In genomic region chr20:49091762-49092161, GRCh38 we compare ENCODE assay signal across 28 cellular contexts.
"Had no signal": no experiment of that assay in that cellular context is flagged by ENCODE, and none has a peak within 500 bp of the region (broad histone marks: within the 10 kb centered on the region; RNA-seq: fewer than 3 reads in every experiment).

No MANE protein-coding gene starts in this region.

- H3K4me1 Mint-ChIP-seq: immature natural killer cell; mesothelial cell of epicardium; natural killer cell; nephron progenitor cell; stimulated activated memory B cell treated with anti-CD40 and anti-IgM and Interleukin-4, amounts not matched to agents 10 μg/mL and 1 μg/mL and 100 μg/mL, for 72 hours had no signal

- H3K4me3 Mint-ChIP-seq: immature natural killer cell; mesothelial cell of epicardium; naive B cell; natural killer cell; nephron progenitor cell; stimulated activated memory B cell treated with anti-CD40 and anti-IgM and Interleukin-4, amounts not matched to agents 10 μg/mL and 1 μg/mL and 100 μg/mL, for 72 hours had no signal

- DNase-seq: hippocampal formation; immature natural killer cell; left colon; left ventricle myocardium inferior; mesendoderm; naive B cell; natural killer cell; nephron progenitor cell; ovary; retina; right cardiac atrium; sigmoid colon; small intestine; spleen; stimulated activated CD4-positive, alpha-beta T cell treated with anti-CD3 and anti-CD28 coated beads, Interleukin-4, amount 100 ng/mL, for 24 hours; stimulated activated naive CD8-positive, alpha-beta T cell treated with anti-CD3 and anti-CD28 coated beads, Interleukin-15, Interleukin-2, amounts not matched to agents 100 U/mL and 50 U/mL, for 24 hours; stomach; testis; thyroid gland; transverse colon; upper lobe of left lung had no signal

- H3K4me3 ChIP-seq: left ventricle myocardium inferior, lung, ovary, prostate gland, sigmoid colon, spleen, stomach, testis, thyroid gland, transverse colon, upper lobe of left lung, vagina had no signal

- FAIRE-seq: islet of Langerhans, kidney, small intestine had no signal

- H3K4me1 ChIP-seq: left ventricle myocardium inferior, prostate gland, sigmoid colon, spleen, stomach, testis, thyroid gland, transverse colon, upper lobe of left lung, vagina had no signal

- H3K36me3 ChIP-seq: ovary had no signal

- H3K27ac ChIP-seq: left ventricle myocardium inferior, ovary, prostate gland, sigmoid colon, spleen, stomach, testis, thyroid gland, transverse colon, upper lobe of left lung, vagina had no signal

- H3K9me3 Mint-ChIP-seq: immature natural killer cell; mesothelial cell of epicardium; naive B cell; natural killer cell; nephron progenitor cell; stimulated activated memory B cell treated with anti-CD40 and anti-IgM and Interleukin-4, amounts not matched to agents 10 μg/mL and 1 μg/mL and 100 μg/mL, for 72 hours had no signal

- H3K27me3 Mint-ChIP-seq: naive B cell; stimulated activated memory B cell treated with anti-CD40 and anti-IgM and Interleukin-4, amounts not matched to agents 10 μg/mL and 1 μg/mL and 100 μg/mL, for 72 hours had no signal

- H3K27me3 ChIP-seq: ovary, sigmoid colon, spleen, stomach, testis, thyroid gland, transverse colon, upper lobe of left lung, vagina had no signal

- H3K9me3 ChIP-seq: left ventricle myocardium inferior, ovary, prostate gland, sigmoid colon, spleen, stomach, testis, thyroid gland, transverse colon, upper lobe of left lung, vagina had no signal

- ATAC-seq: left colon; natural killer cell; right cardiac atrium; stimulated activated memory B cell treated with anti-CD40 and anti-IgM and Interleukin-4, amounts not matched to agents 10 μg/mL and 1 μg/mL and 100 μg/mL, for 72 hours; stimulated activated naive CD8-positive, alpha-beta T cell treated with anti-CD3 and anti-CD28 coated beads, Interleukin-15, Interleukin-2, amounts not matched to agents 100 U/mL and 50 U/mL, for 24 hours had no signal

- H3K27ac Mint-ChIP-seq: immature natural killer cell; mesothelial cell of epicardium; naive B cell; natural killer cell; nephron progenitor cell; stimulated activated memory B cell treated with anti-CD40 and anti-IgM and Interleukin-4, amounts not matched to agents 10 μg/mL and 1 μg/mL and 100 μg/mL, for 72 hours had no signal
